In the genomic region with DNA sequence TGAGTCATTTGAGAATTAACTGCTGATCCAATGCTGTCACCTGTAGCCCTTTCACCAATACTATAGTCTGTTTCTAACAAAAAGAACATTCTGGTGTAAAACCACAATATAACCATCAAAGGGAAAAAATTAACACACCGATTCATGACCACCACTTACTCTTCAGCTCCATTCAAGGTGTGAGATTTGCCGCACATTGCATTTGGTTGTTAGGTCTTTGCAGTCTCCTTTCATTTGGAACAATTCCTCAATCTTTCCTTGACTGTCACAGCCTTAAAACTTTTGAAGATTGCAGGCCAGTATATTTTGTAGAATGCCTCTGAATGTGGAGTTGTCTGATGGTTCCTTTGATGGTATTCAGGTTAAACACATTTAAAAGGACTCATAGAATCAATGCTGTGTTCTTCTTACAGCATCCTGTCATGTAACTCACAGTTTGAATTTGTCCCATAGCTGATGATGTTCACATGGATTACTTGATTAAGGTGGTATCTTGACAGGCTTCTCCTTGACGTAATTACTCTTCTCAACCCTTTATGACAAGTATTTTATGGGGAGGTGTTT, we compare ENCODE assay signal across 14 cellular contexts.
DNase-seq lines count a peak whose midpoint lies in the region; ATAC-seq and TF ChIP-seq lines count a peak whose summit lies in the region.
"Had no signal": no experiment of that assay in that cellular context is flagged by ENCODE, and none has a peak within 500 bp of the region (broad histone marks: within the 10 kb centered on the region; RNA-seq: fewer than 3 reads in every experiment).

No MANE protein-coding gene starts in this region.

- H3K9ac ChIP-seq in neural cell (ENCODE audit: low read length) (no peak overlapping the region), neuronal stem cell (ENCODE audit: low read depth, low read length, poor library complexity) (no peak overlapping the region)

- no peak overlapping the region for H4K8ac ChIP-seq in neuronal stem cell (ENCODE audit: low read depth, low read length)

- no CpG with 5 or more reads among the region's 3 CpGs for WGBS in neuronal stem cell (ENCODE audit: extremely low coverage in 2 of 2, insufficient read length in 2 of 2, insufficient replicate concordance in 1 of 2), 2 donors

- H2AFZ ChIP-seq in neural cell (ENCODE audit: low read depth, low read length) (no peak overlapping the region), neuronal stem cell (ENCODE audit: low read length) (no peak overlapping the region)

- no peak overlapping the region for H2BK15ac ChIP-seq in neuronal stem cell (ENCODE audit: low read length)

- DNase-seq in activated CD8-positive, alpha-beta memory T cell treated with anti-CD3 and anti-CD28 coated beads for 24 hours, result peak; percentile 47
- DNase-seq in activated CD8-positive, alpha-beta memory T cell treated with anti-CD3 and anti-CD28 coated beads, Interleukin-2, amount 50 U/mL, for 48 hours, result no peak
- DNase-seq in T-cell (peak in 9 of 34 experiments; percentile 4 to 32 (median 16)), neuronal stem cell (ENCODE audit: low spot score) (no peak)
- DNase-seq in activated naive CD8-positive, alpha-beta T cell treated with anti-CD3 and anti-CD28 coated beads, Interleukin-2, amount 10 ng/mL, durations not matched to agents 7 days and 5 days, result no peak
- DNase-seq: KG1, NCI-H1694, NCI-H526 treated with DMSO at 0.1 percent for 48 hours, ovary, uterus had no signal

- H2BK5ac ChIP-seq in neuronal stem cell (ENCODE audit: low read length), result no peak overlapping the region

- H2AK5ac ChIP-seq in neuronal stem cell (ENCODE audit: low read depth, low read length), result no peak overlapping the region

- H3K9me2 ChIP-seq in neural cell (ENCODE audit: insufficient read depth, low read length), result no peaks in the 10 kb centered on the region

- H3K4ac ChIP-seq in neuronal stem cell (ENCODE audit: low read length), result no peak overlapping the region

- H3K79me2 ChIP-seq in neural cell (replicated peaks; ENCODE audit: insufficient read depth, low read length), result peaks cover 60% of the 10 kb centered on the region

- H3K36me3 Mint-ChIP-seq in T-cell, result peaks cover 10% of the 10 kb centered on the region
- peaks cover 21% of the 10 kb centered on the region for H3K36me3 Mint-ChIP-seq in activated naive CD8-positive, alpha-beta T cell treated with anti-CD3 and anti-CD28 coated beads, Interleukin-2, amount 10 ng/mL, durations not matched to agents 7 days and 5 days

- H2BK12ac ChIP-seq in neuronal stem cell (ENCODE audit: low read length), result no peak overlapping the region

- H3K27ac Mint-ChIP-seq in T-cell, result peak overlapping the region; percentile 90 to 92
- peak overlapping the region; percentile 78 for H3K27ac Mint-ChIP-seq in activated naive CD8-positive, alpha-beta T cell treated with anti-CD3 and anti-CD28 coated beads, Interleukin-2, amount 10 ng/mL, durations not matched to agents 7 days and 5 days

- CTCF ChIA-PET in T-cell (lab: Charles Lee), result interaction anchor here (0.5 to 0.9 kb wide), 3 partner anchors 10 to 107 kb away, joined by 3 to 4 read pairs (median 3); no protein-coding TSS in a partner anchor

- peaks cover 7% of the 10 kb centered on the region for H3K79me1 ChIP-seq in neuronal stem cell (ENCODE audit: low read depth, low read length)

- H3K4me2 ChIP-seq in neural cell (ENCODE audit: low read length) (no peak overlapping the region), neuronal stem cell (ENCODE audit: insufficient read depth, low read length, poor library complexity, severe bottlenecking) (no peak overlapping the region)

- H3K4me1 ChIP-seq in neuronal stem cell (ENCODE audit: control insufficient read depth in 2 of 2, insufficient read depth in 1 of 2, low read depth in 1 of 2, low read length in 2 of 2), result peaks cover 10 to 28% of the 10 kb centered on the region in 2 donors

- peaks cover 3% of the 10 kb centered on the region for H3F3A ChIP-seq in neural cell (ENCODE audit: insufficient read depth, low read length, poor library complexity, severe bottlenecking)

- H3K23ac ChIP-seq in neuronal stem cell (ENCODE audit: low read depth, low read length, poor library complexity), result no peak overlapping the region

- no peak for TF ChIP-seq EP300 in neural cell (conservative IDR thresholded peaks at IDR 0.05; ENCODE audit: poor library complexity, severe bottlenecking)

- peak overlapping the region; percentile 13 to 56 (median 47) for H3K4me3 Mint-ChIP-seq in T-cell
- peak overlapping the region; percentile 56 for H3K4me3 Mint-ChIP-seq in activated naive CD8-positive, alpha-beta T cell treated with anti-CD3 and anti-CD28 coated beads, Interleukin-2, amount 10 ng/mL, durations not matched to agents 7 days and 5 days

- ATAC-seq in T-cell (replicated peaks in 1 of 4) (peak; percentile 69 to 84 (median 70)), HG03139 (IDR thresholded peaks at IDR 0.05; ENCODE audit: unreplicated experiment) (no peak), HG03521 (IDR thresholded peaks at IDR 0.05; ENCODE audit: unreplicated experiment) (no peak)
- peak; percentile 68 for ATAC-seq in activated naive CD8-positive, alpha-beta T cell treated with anti-CD3 and anti-CD28 coated beads, Interleukin-2, amount 10 ng/mL, durations not matched to agents 7 days and 5 days (ENCODE audit: low read depth)
- ATAC-seq: Right ventricle myocardium inferior had no signal

- H4K20me1 ChIP-seq in neural cell (ENCODE audit: insufficient read depth), result peaks cover 17% of the 10 kb centered on the region

- H4K91ac ChIP-seq in neuronal stem cell (ENCODE audit: low read depth, low read length, poor library complexity), result no peak overlapping the region

- H2BK120ac ChIP-seq in neuronal stem cell (ENCODE audit: low read depth, low read length), result no peak overlapping the region

- H3K4me1 Mint-ChIP-seq in T-cell, result peaks cover 89 to 96% (median 93%) of the 10 kb centered on the region in 3 donors
- H3K4me1 Mint-ChIP-seq in activated naive CD8-positive, alpha-beta T cell treated with anti-CD3 and anti-CD28 coated beads, Interleukin-2, amount 10 ng/mL, durations not matched to agents 7 days and 5 days, result peaks cover 53% of the 10 kb centered on the region

- TF ChIP-seq RAD21 in neural cell (conservative IDR thresholded peaks at IDR 0.05), result no peak

- no peak overlapping the region for H3K14ac ChIP-seq in neuronal stem cell (ENCODE audit: low read length)

- POLR2A ChIA-PET in T-cell (lab: Charles Lee), result interaction anchor here in 1 of 2 donors (0.5 kb wide), 1 partner anchor 791 kb away, joined by 3 read pairs; no protein-coding TSS in a partner anchor
- POLR2A ChIA-PET in activated naive CD8-positive, alpha-beta T cell treated with anti-CD3 and anti-CD28 coated beads, Interleukin-2, amount 10 ng/mL, durations not matched to agents 7 days and 5 days (lab: Charles Lee), result interaction anchor here (0.5 to 1.0 kb wide), 5 partner anchors 10 to 196 kb away, joined by 3 to 4 read pairs (median 3); a partner anchor contains a TSS

- no peaks in the 10 kb centered on the region for H3K27me3 ChIP-seq in neural cell (ENCODE audit: insufficient read depth, low read depth, low read length)
- H3K27me3 ChIP-seq in neuronal stem cell (ENCODE audit: control insufficient read depth in 3 of 3, insufficient read depth in 3 of 3, low read depth in 1 of 3, low read length in 3 of 3), result no peaks in the 10 kb centered on the region
- H3K27me3 ChIP-seq: ovary, uterus had no signal

- H3K27ac ChIP-seq in neural cell (ENCODE audit: low read length), result no peak overlapping the region
- no peak overlapping the region for H3K27ac ChIP-seq in neuronal stem cell (replicated peaks; ENCODE audit: low read length)
- H3K27ac ChIP-seq: ovary had no signal

- no peak for TF ChIP-seq CTCF in neural cell (IDR thresholded peaks at IDR 0.05; ENCODE audit: poor library complexity, severe bottlenecking)

- no peaks in the 10 kb centered on the region for H3K27me3 Mint-ChIP-seq in T-cell
- no peaks in the 10 kb centered on the region for H3K27me3 Mint-ChIP-seq in activated naive CD8-positive, alpha-beta T cell treated with anti-CD3 and anti-CD28 coated beads, Interleukin-2, amount 10 ng/mL, durations not matched to agents 7 days and 5 days

- no peak overlapping the region for H3K18ac ChIP-seq in neuronal stem cell (ENCODE audit: low read length)

- H3K9me3 ChIP-seq in neural cell (ENCODE audit: low read length), result no peaks in the 10 kb centered on the region
- peaks cover 0 to 1% of the 10 kb centered on the region in 2 donors for H3K9me3 ChIP-seq in neuronal stem cell (replicated peaks in 1 of 2; ENCODE audit: control insufficient read depth in 2 of 2, insufficient read depth in 1 of 2, low read depth in 1 of 2, low read length in 2 of 2)
- H3K9me3 ChIP-seq: ovary, uterus had no signal

- H3K4me3 ChIP-seq in neural cell (ENCODE audit: low read length) (peak overlapping the region; percentile 3), neuronal stem cell (ENCODE audit: low read length in 2 of 2) (no peak overlapping the region)
- H3K4me3 ChIP-seq: ovary, uterus had no signal

- H3K36me3 ChIP-seq in neural cell (ENCODE audit: insufficient read depth, low read length) (no peaks in the 10 kb centered on the region), neuronal stem cell (replicated peaks in 1 of 2; ENCODE audit: control insufficient read depth in 2 of 2, insufficient read depth in 2 of 2, low read length in 2 of 2) (peaks cover 2 to 30% of the 10 kb centered on the region in 2 donors)
- H3K36me3 ChIP-seq: ovary, uterus had no signal

- H3K9me3 Mint-ChIP-seq in T-cell, result no peaks in the 10 kb centered on the region
- no peaks in the 10 kb centered on the region for H3K9me3 Mint-ChIP-seq in activated naive CD8-positive, alpha-beta T cell treated with anti-CD3 and anti-CD28 coated beads, Interleukin-2, amount 10 ng/mL, durations not matched to agents 7 days and 5 days

Comparison
In these comparisons a context has a peak if more than half of its experiments do, and no peak if none do; other contexts are left out.
1. ATAC-seq: peak in T-cell (4 of 4) and activated naive CD8-positive, alpha-beta T cell treated with anti-CD3 and anti-CD28 coated beads, Interleukin-2, amount 10 ng/mL, durations not matched to agents 7 days and 5 days (single experiment); none in HG03139 (single experiment) and HG03521 (single experiment).